Comparison of ENCODE assay signal across 24 cellular contexts in the genomic region with DNA sequence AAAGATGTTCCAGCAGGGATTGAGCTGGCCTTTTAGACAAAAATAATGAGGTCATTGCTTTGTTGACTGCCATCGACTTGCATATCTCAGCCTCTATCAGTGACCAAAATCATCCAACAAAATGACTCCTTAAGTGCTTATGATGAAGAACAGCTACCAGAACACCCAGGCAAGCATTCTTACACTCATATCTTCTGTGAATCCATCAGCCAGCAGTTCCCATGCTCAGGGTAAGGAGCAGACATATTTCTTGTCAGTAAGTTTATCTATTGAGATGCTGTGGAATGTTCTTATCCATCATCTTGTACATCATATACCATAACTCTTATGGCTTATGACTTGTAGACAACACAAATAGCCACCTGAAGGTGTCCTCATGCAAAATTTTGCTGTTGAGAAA. TPM values are rescaled to one million over a fixed set of nuclear protein-coding genes. Genes with fewer than 3 reads are reported as not detected.
DNase-seq lines count a peak whose midpoint lies in the region; ATAC-seq and TF ChIP-seq lines count a peak whose summit lies in the region.
"Had no signal": no experiment of that assay in that cellular context is flagged by ENCODE, and none has a peak within 500 bp of the region (broad histone marks: within the 10 kb centered on the region; RNA-seq: fewer than 3 reads in every experiment).

No MANE protein-coding gene starts in this region.

- no peak for TF ChIP-seq CTCF in fibroblast of the aortic adventitia (IDR thresholded peaks at IDR 0.05; ENCODE audit: insufficient read depth, low read length)

- H3K4ac ChIP-seq in trophoblast cell (ENCODE audit: low read depth, low read length), result no peak overlapping the region

- ATAC-seq in SK-N-SH treated with all-trans-retinoic acid at 6 μM for 48 hours, result peak; percentile 61
- no peak for ATAC-seq in GM21526 (IDR thresholded peaks at IDR 0.05; ENCODE audit: low FRiP score, unreplicated experiment)
- no peak for ATAC-seq in HG03045 (IDR thresholded peaks at IDR 0.05; ENCODE audit: unreplicated experiment)
- ATAC-seq: A549, GM12878 had no signal

- H2BK12ac ChIP-seq in trophoblast cell (ENCODE audit: low read length), result no peak overlapping the region

- H3K18ac ChIP-seq in trophoblast cell (ENCODE audit: low read length), result no peak overlapping the region

- DNase-seq in SK-N-DZ (ENCODE audit: low spot score), result peak; percentile 38
- peak; percentile 30 for DNase-seq in fibroblast of the aortic adventitia (ENCODE audit: low read depth)
- DNase-seq in trophoblast cell, result peak; percentile 35 to 56
- no peak for DNase-seq in NCI-H2171 treated with DMSO at 0.1 percent for 48 hours (lab: John Stamatoyannopoulos, UW)
- DNase-seq: AML-193; C1 segment of cervical spinal cord; CD4-positive, alpha-beta memory T cell; CD4-positive, CD25-positive, alpha-beta regulatory T cell; CD8-positive, alpha-beta memory T cell; COR-L47; DMS 273 treated with DMSO at 0.1 percent for 48 hours; DMS153; DMS53; DMS79; DND-41; EL; GDM1 had no signal

- no peak overlapping the region for H4K91ac ChIP-seq in trophoblast cell (ENCODE audit: low read depth, low read length)

- no peak overlapping the region for H3K4me3 ChIP-seq in fibroblast of the aortic adventitia (ENCODE audit: low read depth, low read length)
- H3K4me3 ChIP-seq in trophoblast cell (ENCODE audit: low read depth, low read length), result no peak overlapping the region
- H3K4me3 ChIP-seq: A549, BLaER1, GM12878 had no signal

- no peak overlapping the region for H3K9ac ChIP-seq in trophoblast cell (ENCODE audit: low read length)
- H3K9ac ChIP-seq: BLaER1 had no signal

- H4K12ac ChIP-seq in trophoblast cell (ENCODE audit: low read depth, low read length), result no peak overlapping the region

- no peak overlapping the region for H2BK120ac ChIP-seq in trophoblast cell (ENCODE audit: insufficient read depth, low read length, poor library complexity)

- H3K27me3 ChIP-seq in trophoblast cell (ENCODE audit: insufficient read depth, low read length), result no peaks in the 10 kb centered on the region
- H3K27me3 ChIP-seq: BLaER1 had no signal

- H2AFZ ChIP-seq in trophoblast cell (ENCODE audit: insufficient read depth, low read length, poor library complexity), result no peak overlapping the region

- no peaks in the 10 kb centered on the region for H3K36me3 ChIP-seq in trophoblast cell (ENCODE audit: control insufficient read depth in 1 of 2, insufficient read depth in 2 of 2, low read length in 2 of 2)
- H3K36me3 ChIP-seq: BLaER1 had no signal

- H4K8ac ChIP-seq in trophoblast cell (ENCODE audit: low read depth, low read length), result no peak overlapping the region

- no peak overlapping the region for H2BK5ac ChIP-seq in trophoblast cell (ENCODE audit: low read depth, low read length, poor library complexity)

- no peaks in the 10 kb centered on the region for H3K9me3 ChIP-seq in trophoblast cell (ENCODE audit: insufficient read depth, low read depth, low read length)
- H3K9me3 ChIP-seq: BLaER1 had no signal

- WGBS in trophoblast cell (ENCODE audit: extremely low coverage, insufficient coverage, insufficient read length), result no CpG with 5 or more reads among the region's 1 CpG

- no peaks in the 10 kb centered on the region for H3K4me1 ChIP-seq in trophoblast cell (ENCODE audit: control insufficient read depth in 1 of 2, insufficient read depth in 2 of 2, low read length in 2 of 2)
- H3K4me1 ChIP-seq: A549, BLaER1 had no signal

- no peak overlapping the region for H3K14ac ChIP-seq in trophoblast cell (ENCODE audit: low read length)

- H3K79me1 ChIP-seq in trophoblast cell (ENCODE audit: low read length), result no peaks in the 10 kb centered on the region

- H3K27ac ChIP-seq in trophoblast cell (ENCODE audit: low read depth, low read length), result no peak overlapping the region
- H3K27ac ChIP-seq: 22Rv1, A549, BLaER1 had no signal

- no peak overlapping the region for H3K4me2 ChIP-seq in trophoblast cell (ENCODE audit: low read length)
- H3K4me2 ChIP-seq: A549, BLaER1 had no signal

- H3K23ac ChIP-seq in trophoblast cell (ENCODE audit: low read length), result no peak overlapping the region

- H3K79me2 ChIP-seq in trophoblast cell (ENCODE audit: control insufficient read depth, insufficient read depth, low read length, poor library complexity), result no peaks in the 10 kb centered on the region

- H2AK5ac ChIP-seq in trophoblast cell (ENCODE audit: low read length), result no peak overlapping the region

TF ChIP-seq in SK-N-SH treated with all-trans-retinoic acid at 6 μM for 48 hours, 23 proteins besides CTCF, POLR2A, EP300 and RAD21 (continues in another document):
- no peak for TF ChIP-seq TOX (CRISPR knock-in tag; IDR thresholded peaks at IDR 0.05; ENCODE audit: borderline replicate concordance)
- TF ChIP-seq ZNF8 (CRISPR knock-in tag; IDR thresholded peaks at IDR 0.05), result no peak
- TF ChIP-seq ZNF565 (CRISPR knock-in tag; conservative IDR thresholded peaks at IDR 0.05; ENCODE audit: low read depth), result no peak
- TF ChIP-seq TCF4 (CRISPR knock-in tag; IDR thresholded peaks at IDR 0.05; ENCODE audit: borderline replicate concordance), result no peak; the same call in 1 of the 2 replicates
- TF ChIP-seq, protein P1, sequence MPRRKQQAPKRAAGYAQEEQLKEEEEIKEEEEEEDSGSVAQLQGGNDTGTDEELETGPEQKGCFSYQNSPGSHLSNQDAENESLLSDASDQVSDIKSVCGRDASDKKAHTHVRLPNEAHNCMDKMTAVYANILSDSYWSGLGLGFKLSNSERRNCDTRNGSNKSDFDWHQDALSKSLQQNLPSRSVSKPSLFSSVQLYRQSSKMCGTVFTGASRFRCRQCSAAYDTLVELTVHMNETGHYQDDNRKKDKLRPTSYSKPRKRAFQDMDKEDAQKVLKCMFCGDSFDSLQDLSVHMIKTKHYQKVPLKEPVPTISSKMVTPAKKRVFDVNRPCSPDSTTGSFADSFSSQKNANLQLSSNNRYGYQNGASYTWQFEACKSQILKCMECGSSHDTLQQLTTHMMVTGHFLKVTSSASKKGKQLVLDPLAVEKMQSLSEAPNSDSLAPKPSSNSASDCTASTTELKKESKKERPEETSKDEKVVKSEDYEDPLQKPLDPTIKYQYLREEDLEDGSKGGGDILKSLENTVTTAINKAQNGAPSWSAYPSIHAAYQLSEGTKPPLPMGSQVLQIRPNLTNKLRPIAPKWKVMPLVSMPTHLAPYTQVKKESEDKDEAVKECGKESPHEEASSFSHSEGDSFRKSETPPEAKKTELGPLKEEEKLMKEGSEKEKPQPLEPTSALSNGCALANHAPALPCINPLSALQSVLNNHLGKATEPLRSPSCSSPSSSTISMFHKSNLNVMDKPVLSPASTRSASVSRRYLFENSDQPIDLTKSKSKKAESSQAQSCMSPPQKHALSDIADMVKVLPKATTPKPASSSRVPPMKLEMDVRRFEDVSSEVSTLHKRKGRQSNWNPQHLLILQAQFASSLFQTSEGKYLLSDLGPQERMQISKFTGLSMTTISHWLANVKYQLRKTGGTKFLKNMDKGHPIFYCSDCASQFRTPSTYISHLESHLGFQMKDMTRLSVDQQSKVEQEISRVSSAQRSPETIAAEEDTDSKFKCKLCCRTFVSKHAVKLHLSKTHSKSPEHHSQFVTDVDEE (CRISPR knock-in tag; IDR thresholded peaks at IDR 0.05), result no peak; the same call in 1 of the 2 replicates
- TF ChIP-seq, protein P2, sequence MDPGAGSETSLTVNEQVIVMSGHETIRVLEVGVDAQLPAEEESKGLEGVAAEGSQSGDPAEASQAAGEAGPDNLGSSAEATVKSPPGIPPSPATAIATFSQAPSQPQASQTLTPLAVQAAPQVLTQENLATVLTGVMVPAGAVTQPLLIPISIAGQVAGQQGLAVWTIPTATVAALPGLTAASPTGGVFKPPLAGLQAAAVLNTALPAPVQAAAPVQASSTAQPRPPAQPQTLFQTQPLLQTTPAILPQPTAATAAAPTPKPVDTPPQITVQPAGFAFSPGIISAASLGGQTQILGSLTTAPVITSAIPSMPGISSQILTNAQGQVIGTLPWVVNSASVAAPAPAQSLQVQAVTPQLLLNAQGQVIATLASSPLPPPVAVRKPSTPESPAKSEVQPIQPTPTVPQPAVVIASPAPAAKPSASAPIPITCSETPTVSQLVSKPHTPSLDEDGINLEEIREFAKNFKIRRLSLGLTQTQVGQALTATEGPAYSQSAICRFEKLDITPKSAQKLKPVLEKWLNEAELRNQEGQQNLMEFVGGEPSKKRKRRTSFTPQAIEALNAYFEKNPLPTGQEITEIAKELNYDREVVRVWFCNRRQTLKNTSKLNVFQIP (CRISPR knock-in tag; IDR thresholded peaks at IDR 0.05; ENCODE audit: borderline replicate concordance, low read depth), result no peak
- 0 out of 2 replicates have a peak, but pooled peaks have one; percentile 59 for TF ChIP-seq GLIS3 (CRISPR knock-in tag; IDR thresholded peaks at IDR 0.05)
- TF ChIP-seq, protein P3, sequence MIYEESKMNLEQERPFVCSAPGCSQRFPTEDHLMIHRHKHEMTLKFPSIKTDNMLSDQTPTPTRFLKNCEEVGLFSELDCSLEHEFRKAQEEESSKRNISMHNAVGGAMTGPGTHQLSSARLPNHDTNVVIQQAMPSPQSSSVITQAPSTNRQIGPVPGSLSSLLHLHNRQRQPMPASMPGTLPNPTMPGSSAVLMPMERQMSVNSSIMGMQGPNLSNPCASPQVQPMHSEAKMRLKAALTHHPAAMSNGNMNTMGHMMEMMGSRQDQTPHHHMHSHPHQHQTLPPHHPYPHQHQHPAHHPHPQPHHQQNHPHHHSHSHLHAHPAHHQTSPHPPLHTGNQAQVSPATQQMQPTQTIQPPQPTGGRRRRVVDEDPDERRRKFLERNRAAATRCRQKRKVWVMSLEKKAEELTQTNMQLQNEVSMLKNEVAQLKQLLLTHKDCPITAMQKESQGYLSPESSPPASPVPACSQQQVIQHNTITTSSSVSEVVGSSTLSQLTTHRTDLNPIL (CRISPR knock-in tag; IDR thresholded peaks at IDR 0.05; ENCODE audit: low read depth), result peak; percentile 83
- no peak for TF ChIP-seq SNAI2 (CRISPR knock-in tag; IDR thresholded peaks at IDR 0.05)
- no peak for TF ChIP-seq RARB (CRISPR knock-in tag; IDR thresholded peaks at IDR 0.05)
- no peak for TF ChIP-seq ZFP30 (CRISPR knock-in tag; IDR thresholded peaks at IDR 0.05)
- no peak for TF ChIP-seq OSR1 (CRISPR knock-in tag; IDR thresholded peaks at IDR 0.05)
- TF ChIP-seq PPARA (CRISPR knock-in tag; IDR thresholded peaks at IDR 0.05; ENCODE audit: borderline replicate concordance), result no peak
- no peak for TF ChIP-seq ZC3H10 (CRISPR knock-in tag; IDR thresholded peaks at IDR 0.05)

RNA-seq across cellular contexts. Expression of a gene that starts 20.2 kb away (rescaled TPM):
- polyA plus RNA-seq in SK-N-DZ (2014; cell fraction: cytosol; rRNA removed), result 75.2 and 93.0 TPM in 2 replicates
- polyA plus RNA-seq in SK-N-DZ (2014; cell fraction: nucleus; rRNA removed), result 94.4 and 115 TPM in 2 replicates
- 43.7 and 105 TPM in 2 replicates for total RNA-seq in fibroblast of the aortic adventitia (ENCODE audit: low replicate concordance)
- polyA plus RNA-seq in trophoblast cell (2013), result 36.8 and 38.6 TPM in 2 replicates
